1 cellular context compared by ENCODE assay signal in genomic region chr7:29955799-29956476, GRCh38.
TF ChIP-seq lines count a peak whose summit lies in the region.

No MANE protein-coding gene starts in this region.

TF ChIP-seq in GM12878, 131 proteins besides CTCF, POLR2A, EP300 and RAD21 (continued from another document):
- TF ChIP-seq E2F4 (IDR thresholded peaks at IDR 0.05; ENCODE audit: low read depth, low read length) (no peak), CHD4 (IDR thresholded peaks at IDR 0.05) (no peak), LARP7 (IDR thresholded peaks at IDR 0.05) (no peak), USF2 (IDR thresholded peaks at IDR 0.05; ENCODE audit: borderline replicate concordance, low read depth, low read length) (no peak), CBFB (IDR thresholded peaks at IDR 0.05; ENCODE audit: low read depth) (no peak), RAD51 (IDR thresholded peaks at IDR 0.05) (no peak), BCLAF1 (IDR thresholded peaks at IDR 0.05) (no peak), BCL3 (IDR thresholded peaks at IDR 0.05; ENCODE audit: borderline replicate concordance, insufficient read depth, low read depth, low read length, poor library complexity, severe bottlenecking) (no peak), BHLHE40 (IDR thresholded peaks at IDR 0.05; ENCODE audit: borderline replicate concordance in 1 of 2, low read depth in 2 of 2, low read length in 1 of 2) (no peak), E4F1 (IDR thresholded peaks at IDR 0.05; ENCODE audit: borderline replicate concordance, partially characterized antibody) (no peak)
TF ChIP-seq in GM12878: peak in this region for 0.
